ENCODE assay signal across 34 cellular contexts in the genomic region with DNA sequence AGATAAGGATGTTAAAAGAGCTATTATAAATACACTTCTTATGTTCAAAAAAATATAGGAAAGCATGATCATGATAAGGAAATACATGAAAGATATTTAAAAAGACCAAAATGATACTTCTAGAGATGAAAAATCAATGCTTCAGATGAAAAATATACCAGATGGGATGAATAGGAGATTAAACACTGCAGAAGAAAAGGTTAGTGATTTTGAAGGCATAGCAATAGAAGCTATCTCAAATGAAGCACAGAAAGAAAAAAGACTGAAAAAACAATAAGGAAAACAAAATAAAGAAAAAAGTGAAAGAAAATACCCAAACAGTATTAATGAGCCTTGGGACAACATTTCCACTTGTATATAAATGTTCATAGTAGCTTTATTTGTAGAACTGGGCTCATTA.
"Had no signal": no experiment of that assay in that cellular context is flagged by ENCODE, and none has a peak within 500 bp of the region (broad histone marks: within the 10 kb centered on the region; RNA-seq: fewer than 3 reads in every experiment).

No MANE protein-coding gene starts in this region.

- H3K27ac ChIP-seq: KMS-11 had no signal

- H3K4me2 ChIP-seq: KMS-11 had no signal

- H3K27me3 ChIP-seq: MG63 had no signal

- H3K36me3 ChIP-seq: MG63 had no signal

- H3K9me3 ChIP-seq: MG63 had no signal

- DNase-seq: Kasumi-1, MG63, MM.1S, MV-4-11, NCI-H1048, NCI-H1092, NCI-H1092 treated with DMSO at 0.1 percent for 48 hours, NCI-H1105, NCI-H1105 treated with DMSO at 0.1 percent for 48 hours, NCI-H1417, NCI-H1417 treated with DMSO at 0.1 percent for 48 hours, NCI-H1436, NCI-H1436 treated with DMSO at 0.1 percent for 48 hours, NCI-H146, NCI-H1694, NCI-H1694 treated with DMSO at 0.1 percent for 48 hours, NCI-H187, NCI-H187 treated with DMSO at 0.1 percent for 48 hours, NCI-H1930, NCI-H2029, NCI-H2029 treated with DMSO at 0.1 percent for 48 hours, NCI-H2081, NCI-H2081 treated with DMSO at 0.1 percent for 48 hours, NCI-H2107, NCI-H2171, NCI-H2171 treated with DMSO at 0.1 percent for 48 hours, NCI-H2227 treated with DMSO at 0.1 percent for 48 hours, NCI-H226, NCI-H345, NCI-H446, NCI-H446 treated with DMSO at 0.1 percent for 48 hours, NCI-H510A, NCI-H510A treated with DMSO at 0.1 percent for 48 hours had no signal

- H3K9ac ChIP-seq: KMS-11 had no signal

- H3K4me3 ChIP-seq: MG63 had no signal
